8 cellular contexts compared by ENCODE assay signal in the genomic region with DNA sequence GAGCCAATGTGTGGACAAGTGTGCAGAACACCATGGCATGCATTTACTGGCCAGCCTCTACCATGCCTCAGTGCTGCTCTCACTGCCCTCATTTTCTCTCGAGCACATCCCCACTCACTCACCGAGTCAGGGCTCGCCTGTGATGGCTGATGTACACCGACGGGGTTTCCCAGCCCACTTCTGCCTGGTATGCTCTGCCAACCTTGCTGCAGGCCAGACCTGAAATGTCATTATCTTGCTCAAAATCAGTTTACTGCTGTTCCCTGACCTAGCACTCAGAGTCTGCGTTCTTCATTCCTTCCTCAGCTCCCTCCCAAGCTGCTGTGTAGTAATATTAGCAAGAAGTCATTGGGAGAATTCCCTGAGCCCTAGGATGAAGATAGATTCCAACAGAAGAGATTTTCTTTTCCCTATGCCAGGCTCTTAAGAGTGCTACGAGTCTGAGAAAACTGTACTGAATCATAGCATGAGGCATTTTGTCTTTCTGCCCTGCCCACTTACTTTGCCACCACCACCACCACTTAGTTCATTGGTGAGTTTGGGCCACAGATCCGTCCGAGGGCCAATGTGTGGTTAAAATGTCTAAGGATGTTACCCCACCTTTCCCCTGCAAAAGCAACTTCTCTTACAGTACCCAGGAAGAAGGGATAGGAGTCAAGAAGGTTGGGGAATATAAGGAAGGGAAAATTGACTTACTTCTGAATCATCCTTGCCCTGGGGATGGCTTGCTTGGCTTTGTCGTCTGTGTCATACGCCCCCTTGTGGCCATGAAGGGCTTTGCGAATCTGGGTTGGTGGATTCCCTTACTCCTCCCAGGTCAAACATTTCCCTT. TPM values are rescaled to one million over a fixed set of nuclear protein-coding genes. Genes with fewer than 3 reads are reported as not detected.
DNase-seq lines count a peak whose midpoint lies in the region; ATAC-seq and TF ChIP-seq lines count a peak whose summit lies in the region.

No MANE protein-coding gene starts in this region.

- H3K27ac ChIP-seq in SJSA1 (no peak overlapping the region), upper lobe of right lung (no peak overlapping the region)

- H3K4me1 ChIP-seq in SJSA1 (replicated peaks) = peaks cover 7% of the 10 kb centered on the region
- no peaks in the 10 kb centered on the region for H3K4me1 ChIP-seq in upper lobe of right lung

- H3K4me3 ChIP-seq in MG63 (no peak overlapping the region), SJSA1 (no peak overlapping the region), upper lobe of right lung (no peak overlapping the region)

- intact Hi-C loops in posterior vena cava (cut with DNase I) (loop anchor here in 1 of 2 donors (10.0 kb wide), 1 partner anchor 379 kb away; no protein-coding TSS in a partner anchor), upper lobe of right lung (cut with DNase I) (no loop called here)

- TF ChIP-seq CTCF in upper lobe of right lung (IDR thresholded peaks at IDR 0.05) = peak; percentile 88

- ATAC-seq in GM19395 (IDR thresholded peaks at IDR 0.05; ENCODE audit: unreplicated experiment) (peak; percentile 77), upper lobe of right lung (peak; percentile 90)

- DNase-seq in Ammon's horn (ENCODE audit: low spot score) = peak; percentile 57
- peak; percentile 77 for DNase-seq in MG63
- peak; percentile 64 to 81 for DNase-seq in SJSA1 (ENCODE audit: low read depth in 1 of 2, low spot score in 2 of 2)
- DNase-seq in activated effector memory CD4-positive, alpha-beta T cell treated with anti-CD3 and anti-CD28 coated beads, Interleukin-2, amount 50 U/mL, for 16 hours = peak; percentile 88
- DNase-seq in glomerular endothelial cell (ENCODE audit: extremely low read depth, low read depth, low spot score) = peak; percentile 72
- peak; percentile 94 for DNase-seq in posterior vena cava (ENCODE audit: low spot score)
- DNase-seq in upper lobe of right lung = peak; percentile 71

- H3K36me3 ChIP-seq in MG63 (peaks cover 17% of the 10 kb centered on the region), SJSA1 (peaks cover 8% of the 10 kb centered on the region), upper lobe of right lung (no peaks in the 10 kb centered on the region)

- H3K9me3 ChIP-seq in MG63 = no peaks in the 10 kb centered on the region
- no peaks in the 10 kb centered on the region for H3K9me3 ChIP-seq in SJSA1 (replicated peaks)
- no peaks in the 10 kb centered on the region for H3K9me3 ChIP-seq in upper lobe of right lung

- H3K27me3 ChIP-seq in MG63 (no peaks in the 10 kb centered on the region), SJSA1 (replicated peaks) (no peaks in the 10 kb centered on the region), upper lobe of right lung (no peaks in the 10 kb centered on the region)

RNA-seq across cellular contexts. Expression of a gene that starts 51.0 kb away (rescaled TPM):
- total RNA-seq in MG63 (2014; rRNA removed; shearing (Covaris generic); ENCODE audit: low replicate concordance) = 17.4 TPM in 2 replicates
- total RNA-seq in SJSA1 (2014; rRNA removed; shearing (Covaris generic)) = 39.5 and 47.8 TPM in 2 replicates
- total RNA-seq in glomerular endothelial cell (30.1 and 33.3 TPM in 2 replicates), posterior vena cava (10 to 100 TPM in 1 of 2 donors, 1 to 10 TPM in 1; 7.6 to 32.7 TPM), upper lobe of right lung (6.9 TPM)
